In genomic region chr3:141753399-141753798, GRCh38 we compare ENCODE assay signal across 2 cellular contexts.
TF ChIP-seq lines count a peak whose summit lies in the region.

No MANE protein-coding gene starts in this region.

TF ChIP-seq in HepG2, 621 proteins besides CTCF, POLR2A, EP300 and RAD21:
- TF ChIP-seq ZFP62 (CRISPR knock-in tag; IDR thresholded peaks at IDR 0.05), result no peak
- TF ChIP-seq STAT5B (CRISPR knock-in tag; IDR thresholded peaks at IDR 0.05), result no peak
- no peak for TF ChIP-seq SIX1 (CRISPR knock-in tag; IDR thresholded peaks at IDR 0.05; ENCODE audit: borderline replicate concordance)
- no peak for TF ChIP-seq NR0B2 (CRISPR knock-in tag; IDR thresholded peaks at IDR 0.05)
- TF ChIP-seq IKZF1 (IDR thresholded peaks at IDR 0.05), result no peak
- TF ChIP-seq ZNF75D (CRISPR knock-in tag; IDR thresholded peaks at IDR 0.05; ENCODE audit: borderline replicate concordance), result no peak
- TF ChIP-seq ZNF550 (CRISPR knock-in tag; IDR thresholded peaks at IDR 0.05; ENCODE audit: borderline replicate concordance), result no peak
- no peak for TF ChIP-seq RBAK (CRISPR knock-in tag; IDR thresholded peaks at IDR 0.05)
- no peak for TF ChIP-seq AKAP8 (CRISPR knock-in tag; IDR thresholded peaks at IDR 0.05)
- no peak for TF ChIP-seq ADNP (CRISPR knock-in tag; IDR thresholded peaks at IDR 0.05)
- TF ChIP-seq EHMT2 (IDR thresholded peaks at IDR 0.05; ENCODE audit: borderline replicate concordance, low read depth, low read length), result no peak
- no peak for TF ChIP-seq ZNF510 (CRISPR knock-in tag; IDR thresholded peaks at IDR 0.05; ENCODE audit: low read depth)
- no peak for TF ChIP-seq ZBTB49 (CRISPR knock-in tag; IDR thresholded peaks at IDR 0.05; ENCODE audit: borderline replicate concordance)
- no peak for TF ChIP-seq TFDP2 (CRISPR knock-in tag; IDR thresholded peaks at IDR 0.05)
- TF ChIP-seq MYNN (CRISPR knock-in tag; IDR thresholded peaks at IDR 0.05; ENCODE audit: low read depth), result no peak
- no peak for TF ChIP-seq ZNF549 (CRISPR knock-in tag; IDR thresholded peaks at IDR 0.05)
- TF ChIP-seq GLI4 (CRISPR knock-in tag; IDR thresholded peaks at IDR 0.05; ENCODE audit: borderline replicate concordance), result no peak
- TF ChIP-seq ZNF362 (CRISPR knock-in tag; IDR thresholded peaks at IDR 0.05; ENCODE audit: borderline replicate concordance), result no peak
- no peak for TF ChIP-seq ZNF562 (CRISPR knock-in tag; IDR thresholded peaks at IDR 0.05; ENCODE audit: borderline replicate concordance)
TF ChIP-seq in HepG2: peak in this region for 0.

TF ChIP-seq in WTC11, 78 proteins besides CTCF, POLR2A, EP300 and RAD21:
- no peak for TF ChIP-seq E2F5 (CRISPR knock-in tag; IDR thresholded peaks at IDR 0.05)
- no peak for TF ChIP-seq ZSCAN18 (CRISPR knock-in tag; IDR thresholded peaks at IDR 0.05)
